In genomic region chr18:76993573-76993972, GRCh38 we compare ENCODE assay signal across 22 cellular contexts.
"Had no signal": no experiment of that assay in that cellular context is flagged by ENCODE, and none has a peak within 500 bp of the region (broad histone marks: within the 10 kb centered on the region; RNA-seq: fewer than 3 reads in every experiment).

No MANE protein-coding gene starts in this region.

- H3K36me3 Mint-ChIP-seq: activated naive CD8-positive, alpha-beta T cell; naive B cell had no signal

- DNase-seq: activated CD4-positive, alpha-beta T cell treated with anti-CD3 and anti-CD28 coated beads for 1 hour; activated CD4-positive, alpha-beta T cell treated with anti-CD3 and anti-CD28 coated beads, Interleukin-2, amount 50 U/mL, for 1 hour; activated CD8-positive, alpha-beta T cell treated with anti-CD3 and anti-CD28 coated beads, Interleukin-2, amount 10 ng/mL, durations not matched to agents 7 days and 5 days; activated naive CD4-positive, alpha-beta T cell; activated T-cell treated with anti-CD3 and anti-CD28 coated beads, Interleukin-2, amount 50 U/mL, for 4 hours; brain microvascular endothelial cell; caudate nucleus; effector memory CD4-positive, alpha-beta T cell; gastrocnemius medialis; left cardiac atrium; mesendoderm; naive B cell; stomach had no signal

- H3K27ac ChIP-seq: adrenal gland, ascending aorta, brain microvascular endothelial cell, esophagus muscularis mucosa, gastrocnemius medialis, stomach, suprapubic skin, vagina, VCaP had no signal

- ATAC-seq: activated CD8-positive, alpha-beta T cell treated with anti-CD3 and anti-CD28 coated beads, Interleukin-2, amount 10 ng/mL, durations not matched to agents 7 days and 5 days; activated T-cell treated with anti-CD3 and anti-CD28 coated beads, Interleukin-2, amount 50 U/mL, for 4 hours; gastrocnemius medialis; left cardiac atrium had no signal

- H3K4me1 ChIP-seq: adrenal gland, ascending aorta, esophagus muscularis mucosa, gastrocnemius medialis, stomach, suprapubic skin, vagina had no signal

- H3K9me3 Mint-ChIP-seq: activated T-cell treated with anti-CD3 and anti-CD28 coated beads, Interleukin-2, amount 50 U/mL, for 4 hours; activated T-helper 2 cell treated with anti-CD3 and anti-CD28 coated beads, Interferon-gamma antibody, Interleukin-2, Interleukin-4, amounts not matched to agents 10 μg/mL and 5 μg/mL and 100 μg/mL, durations not matched to agents 14 hours and 24 hours and 36 hours; naive B cell; neural crest cell had no signal

- H3K36me3 ChIP-seq: adrenal gland, ascending aorta, brain microvascular endothelial cell, esophagus muscularis mucosa, gastrocnemius medialis, stomach, suprapubic skin, vagina had no signal

- H3K27me3 ChIP-seq: adrenal gland, ascending aorta, brain microvascular endothelial cell, esophagus muscularis mucosa, gastrocnemius medialis, stomach, suprapubic skin, vagina had no signal

- H3K9me3 ChIP-seq: adrenal gland, ascending aorta, esophagus muscularis mucosa, gastrocnemius medialis, stomach, suprapubic skin, vagina had no signal

- H3K27ac Mint-ChIP-seq: activated CD8-positive, alpha-beta T cell treated with anti-CD3 and anti-CD28 coated beads, Interleukin-2, amount 10 ng/mL, durations not matched to agents 7 days and 5 days; activated naive CD8-positive, alpha-beta T cell; activated T-helper 2 cell treated with anti-CD3 and anti-CD28 coated beads, Interferon-gamma antibody, Interleukin-2, Interleukin-4, amounts not matched to agents 10 μg/mL and 5 μg/mL and 100 μg/mL, durations not matched to agents 14 hours and 24 hours and 36 hours had no signal

- H3K27me3 Mint-ChIP-seq: naive B cell had no signal

- H3K4me3 ChIP-seq: adrenal gland, ascending aorta, esophagus muscularis mucosa, gastrocnemius medialis, stomach, suprapubic skin, vagina had no signal

- H3K4me3 Mint-ChIP-seq: activated CD8-positive, alpha-beta T cell treated with anti-CD3 and anti-CD28 coated beads, Interleukin-2, amount 10 ng/mL, durations not matched to agents 7 days and 5 days; activated naive CD8-positive, alpha-beta T cell; activated T-cell treated with anti-CD3 and anti-CD28 coated beads, Interleukin-2, amount 50 U/mL, for 4 hours; naive B cell; neural crest cell had no signal
